ENCODE assay signal across 18 cellular contexts in genomic region chr5:156687514-156687913, GRCh38.
DNase-seq lines count a peak whose midpoint lies in the region; ATAC-seq and TF ChIP-seq lines count a peak whose summit lies in the region.
"Had no signal": no experiment of that assay in that cellular context is flagged by ENCODE, and none has a peak within 500 bp of the region (broad histone marks: within the 10 kb centered on the region; RNA-seq: fewer than 3 reads in every experiment).

No MANE protein-coding gene starts in this region.

- H3K4me3 ChIP-seq in cardiac muscle cell, result no peak overlapping the region
- no peak overlapping the region for H3K4me3 ChIP-seq in right cardiac atrium (ENCODE audit: low read length)
- H3K4me3 ChIP-seq: HAP-1 had no signal

- no peak overlapping the region for H3K4me3 Mint-ChIP-seq in brain
- H3K4me3 Mint-ChIP-seq: CD4-positive, CD25-positive, alpha-beta regulatory T cell had no signal

- DNase-seq in cardiac muscle cell (ENCODE audit: low read depth in 1 of 2, low spot score in 1 of 2) (peak in 1 of 2 donors; percentile 5), right cardiac atrium (peak in 1 of 3 donors; percentile 38), retina (peak; percentile 12)
- no peak for DNase-seq in effector CD4-positive, alpha-beta T cell
- no peak for DNase-seq in activated CD4-positive, alpha-beta T cell treated with anti-CD3 and anti-CD28 coated beads for 4 hours
- DNase-seq: CD4-positive, CD25-positive, alpha-beta regulatory T cell; COR-L47; DMS79; KG1; NCI-H1092 treated with DMSO at 0.1 percent for 48 hours; NCI-H1436 treated with DMSO at 0.1 percent for 48 hours; NCI-H1930; NCI-H2171; NCI-H526; OCI-M1 had no signal

- TF ChIP-seq CTCF in brain (conservative IDR thresholded peaks at IDR 0.05), result no peak
- no peak for TF ChIP-seq CTCF in cardiac muscle cell (IDR thresholded peaks at IDR 0.05; ENCODE audit: low read depth, low read length)

- H3K27ac ChIP-seq in cardiac muscle cell (peak overlapping the region; percentile 80), right cardiac atrium (ENCODE audit: low read length) (peak overlapping the region; percentile 79)

- ATAC-seq in right cardiac atrium, result peak; percentile 73 to 80
- ATAC-seq in HG02870 (IDR thresholded peaks at IDR 0.05; ENCODE audit: unreplicated experiment), result no peak

- no peaks in the 10 kb centered on the region for H3K36me3 Mint-ChIP-seq in brain
- H3K36me3 Mint-ChIP-seq: CD4-positive, CD25-positive, alpha-beta regulatory T cell had no signal

- peaks cover 3% of the 10 kb centered on the region for H3K27me3 Mint-ChIP-seq in brain

- H3K4me1 ChIP-seq in cardiac muscle cell (ENCODE audit: low read depth), result peaks cover 21% of the 10 kb centered on the region
- H3K4me1 ChIP-seq in right cardiac atrium (ENCODE audit: control insufficient read depth, insufficient read depth, low read length), result no peaks in the 10 kb centered on the region

- WGBS in right cardiac atrium, result 34% methylated on average over 8 of the region's 8 CpGs

- H3K36me3 ChIP-seq in cardiac muscle cell, result no peaks in the 10 kb centered on the region
- H3K36me3 ChIP-seq: HAP-1 had no signal

- no peaks in the 10 kb centered on the region for H3K9me3 Mint-ChIP-seq in brain

- intact Hi-C loops in right cardiac atrium (cut with DNase I), result loop anchor here in 1 of 4 donors (10.0 kb wide), 1 partner anchor 93 kb away; no protein-coding TSS in a partner anchor

- H3K4me1 Mint-ChIP-seq in brain, result peaks cover 51% of the 10 kb centered on the region
- H3K4me1 Mint-ChIP-seq: CD4-positive, CD25-positive, alpha-beta regulatory T cell had no signal

- H3K27ac Mint-ChIP-seq in brain, result peak overlapping the region in 3 of 5 experiments; percentile 47 to 92 (median 85)
- H3K27ac Mint-ChIP-seq: CD4-positive, CD25-positive, alpha-beta regulatory T cell had no signal

- no peaks in the 10 kb centered on the region for H3K27me3 ChIP-seq in cardiac muscle cell
- H3K27me3 ChIP-seq in right cardiac atrium (ENCODE audit: control insufficient read depth, insufficient read depth), result no peaks in the 10 kb centered on the region

- H3K9me3 ChIP-seq in cardiac muscle cell (ENCODE audit: low read depth) (no peaks in the 10 kb centered on the region), right cardiac atrium (ENCODE audit: control insufficient read depth, low read length) (no peaks in the 10 kb centered on the region)
- H3K9me3 ChIP-seq: HAP-1 had no signal
